In the genomic region with DNA sequence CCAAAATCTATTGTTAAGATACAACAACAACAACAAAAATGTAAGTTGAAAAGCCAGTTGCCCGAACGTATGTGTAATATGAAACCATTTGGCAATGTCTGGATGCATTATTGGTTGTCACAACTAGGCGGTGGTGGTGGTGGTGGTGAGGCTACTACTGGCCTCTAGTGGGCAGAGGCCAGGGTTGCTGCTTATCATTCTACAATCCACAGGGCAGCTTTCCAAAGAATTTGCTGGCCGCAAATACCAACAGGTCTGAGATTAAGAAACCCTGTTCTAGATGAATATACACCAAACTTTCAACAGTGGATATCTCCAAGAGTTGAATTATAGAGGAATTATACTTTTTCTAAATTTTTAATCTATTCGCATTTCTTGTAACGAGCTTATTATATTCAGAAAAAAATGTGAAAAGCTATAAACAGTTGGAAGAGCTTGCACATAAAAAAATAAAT, we compare ENCODE assay signal across 8 cellular contexts. TPM values are rescaled to one million over a fixed set of nuclear protein-coding genes. Genes with fewer than 3 reads are reported as not detected.
A peak's percentile ranks its signal among the peaks of the same experiment; 100 is the strongest.
DNase-seq lines count a peak whose midpoint lies in the region; ATAC-seq and TF ChIP-seq lines count a peak whose summit lies in the region.

No MANE protein-coding gene starts in this region.

- no peak for TF ChIP-seq CTCF in parathyroid adenoma (IDR thresholded peaks at IDR 0.05)

- H3K4me2 ChIP-seq in parathyroid adenoma (ENCODE audit: low read length): peak overlapping the region; percentile 44

- H3K4me1 ChIP-seq in SJCRH30 (peaks cover 25% of the 10 kb centered on the region), parathyroid adenoma (peaks cover 3% of the 10 kb centered on the region)

- DNase-seq in ELF-1 (ENCODE audit: low read depth, low spot score): peak; percentile 81
- peak in 1 of 2 experiments; percentile 37 for DNase-seq in SJCRH30
- DNase-seq in fibroblast of peridontal ligament (ENCODE audit: extremely low read depth): peak; percentile 84
- DNase-seq in T-helper 1 cell: no peak
- no peak for DNase-seq in A172 (ENCODE audit: low spot score)

- H3K27ac ChIP-seq in SJCRH30: peak overlapping the region; percentile 84
- H3K27ac ChIP-seq in parathyroid adenoma: peak overlapping the region; percentile 41

- peak; percentile 65 for ATAC-seq in HG03457 (IDR thresholded peaks at IDR 0.05; ENCODE audit: unreplicated experiment)
- no peak for ATAC-seq in GM18873 (IDR thresholded peaks at IDR 0.05; ENCODE audit: low FRiP score, unreplicated experiment)

- no peaks in the 10 kb centered on the region for H3K79me2 ChIP-seq in parathyroid adenoma

- H3K36me3 ChIP-seq in SJCRH30 (no peaks in the 10 kb centered on the region), parathyroid adenoma (ENCODE audit: control insufficient read depth, insufficient read depth, low read length) (no peaks in the 10 kb centered on the region)

- H3K27me3 ChIP-seq in SJCRH30 (no peaks in the 10 kb centered on the region), parathyroid adenoma (ENCODE audit: control insufficient read depth, insufficient read depth, low read length) (no peaks in the 10 kb centered on the region)

- no peaks in the 10 kb centered on the region for H3K9me3 ChIP-seq in SJCRH30 (replicated peaks)
- H3K9me3 ChIP-seq in parathyroid adenoma (ENCODE audit: control insufficient read depth, low read length): no peaks in the 10 kb centered on the region

- peak overlapping the region; percentile 56 for H3K4me3 ChIP-seq in SJCRH30
- H3K4me3 ChIP-seq in parathyroid adenoma (ENCODE audit: low read depth, low read length): peak overlapping the region; percentile 44

- no peak overlapping the region for H2AFZ ChIP-seq in parathyroid adenoma

- H3K9ac ChIP-seq in parathyroid adenoma: no peak overlapping the region

RNA-seq across cellular contexts. Expression of a gene that starts 26.8 kb away (rescaled TPM):
- 6.2 and 7.6 TPM in 2 replicates for total RNA-seq in SJCRH30 (2014; rRNA removed; shearing (Covaris generic))
- 2.9 and 3.7 TPM in 2 replicates for total RNA-seq in A172 (2014; rRNA removed; shearing (Covaris generic))

RNA-seq across cellular contexts. Expression of a gene that starts 36.9 kb away (rescaled TPM):
- total RNA-seq in SJCRH30 (2014; rRNA removed; shearing (Covaris generic)): 148 and 160 TPM in 2 replicates
- total RNA-seq in A172 (2014; rRNA removed; shearing (Covaris generic)): 96.8 and 97.2 TPM in 2 replicates

Comparison
In these comparisons a context has a peak if more than half of its experiments do, and no peak if none do; other contexts are left out.
1. DNase-seq: peak in ELF-1 (single experiment) and fibroblast of peridontal ligament (single experiment); none in T-helper 1 cell (0 of 5) and A172 (single experiment).